ENCODE assay signal across 2 cellular contexts in genomic region chr19:821976-822773, GRCh38.
TF ChIP-seq lines count a peak whose summit lies in the region.

No MANE protein-coding gene starts in this region.

TF ChIP-seq in SK-N-SH, 30 proteins besides CTCF, POLR2A, EP300 and RAD21 (continued from another document):
- TF ChIP-seq ZBTB33 (IDR thresholded peaks at IDR 0.05; ENCODE audit: borderline replicate concordance, low read depth) (no peak), YY1 (IDR thresholded peaks at IDR 0.05; ENCODE audit: low read depth) (no peak), JUND (IDR thresholded peaks at IDR 0.05) (no peak), USF2 (IDR thresholded peaks at IDR 0.05; ENCODE audit: borderline replicate concordance, low read depth, low read length) (no peak), MXI1 (IDR thresholded peaks at IDR 0.05; ENCODE audit: low read depth, low read length) (no peak), FOSL2 (IDR thresholded peaks at IDR 0.05; ENCODE audit: borderline replicate concordance, low read depth) (no peak), RCOR1 (IDR thresholded peaks at IDR 0.05; ENCODE audit: low read length) (no peak), CHD2 (IDR thresholded peaks at IDR 0.05; ENCODE audit: low read length, partially characterized antibody) (no peak), FOXJ3 (CRISPR knock-in tag; IDR thresholded peaks at IDR 0.05) (no peak), FOXM1 (IDR thresholded peaks at IDR 0.05; ENCODE audit: low read depth) (no peak), MAX (IDR thresholded peaks at IDR 0.05; ENCODE audit: low read depth) (no peak)
TF ChIP-seq in SK-N-SH: peak in this region for 0.

TF ChIP-seq in SK-N-SH treated with all-trans-retinoic acid at 6 μM for 48 hours, 23 proteins besides CTCF, POLR2A, EP300 and RAD21 (continued from another document):
- TF ChIP-seq CSRNP3 (CRISPR knock-in tag; IDR thresholded peaks at IDR 0.05) (no peak), SNAI2 (CRISPR knock-in tag; IDR thresholded peaks at IDR 0.05) (no peak), ZFP3 (CRISPR knock-in tag; IDR thresholded peaks at IDR 0.05) (no peak), CSDC2 (CRISPR knock-in tag; IDR thresholded peaks at IDR 0.05) (no peak), ZFP30 (CRISPR knock-in tag; IDR thresholded peaks at IDR 0.05) (no peak), PATZ1 (CRISPR knock-in tag; IDR thresholded peaks at IDR 0.05; ENCODE audit: borderline replicate concordance) (no peak), CREB5 (CRISPR knock-in tag; IDR thresholded peaks at IDR 0.05; ENCODE audit: low read depth) (no peak), TCF4 (CRISPR knock-in tag; IDR thresholded peaks at IDR 0.05; ENCODE audit: borderline replicate concordance) (no peak), RARB (CRISPR knock-in tag; IDR thresholded peaks at IDR 0.05) (no peak), ESRRG (CRISPR knock-in tag; IDR thresholded peaks at IDR 0.05) (no peak), OSR1 (CRISPR knock-in tag; IDR thresholded peaks at IDR 0.05) (no peak), ZNF70 (CRISPR knock-in tag; IDR thresholded peaks at IDR 0.05) (no peak)
